ENCODE assay signal across 8 cellular contexts in genomic region chr19:1513492-1514294, GRCh38. TPM values are rescaled to one million over a fixed set of nuclear protein-coding genes. Genes with fewer than 3 reads are reported as not detected.
DNase-seq lines count a peak whose midpoint lies in the region; ATAC-seq, FAIRE-seq and TF ChIP-seq lines count a peak whose summit lies in the region.

No MANE protein-coding gene starts in this region.

- H3K4me3 ChIP-seq in ACC112 (ENCODE audit: low read depth, low read length) (peak overlapping the region; percentile 78), K562 (peak overlapping the region; percentile 85)

- peak; percentile 69 for FAIRE-seq in K562 (lab: Jason Lieb, UNC)

- TF ChIP-seq EP300 in K562 (IDR thresholded peaks at IDR 0.05; ENCODE audit: low read length) = no peak

- 2% methylated on average over 30 of the region's 53 CpGs for WGBS in K562 (ENCODE audit: insufficient coverage, low coverage, missing lambda C conversion rate)

- H3K27ac ChIP-seq in ACC112 (ENCODE audit: low read depth, low read length) (no peak overlapping the region), K562 (ENCODE audit: extremely low read depth, low read depth, low read length) (peak overlapping the region; percentile 76; the same call in 1 of the 3 replicates)

- H3K9ac ChIP-seq in K562 (ENCODE audit: insufficient read depth in 1 of 2, low read depth in 2 of 2, low read length in 2 of 2) = peak overlapping the region; percentile 55 to 96; a peak in 3 of 4 replicates

- no peaks in the 10 kb centered on the region for H3K36me3 ChIP-seq in ACC112 (ENCODE audit: insufficient read depth, low read length)
- peaks cover 4% of the 10 kb centered on the region; the same call in 1 of the 3 replicates for H3K36me3 ChIP-seq in K562 (ENCODE audit: control insufficient read depth, insufficient read depth, low read length)

- peaks cover 3% of the 10 kb centered on the region for H3K4me1 ChIP-seq in ACC112 (ENCODE audit: control insufficient read depth, insufficient read depth, low read length, unreplicated experiment)
- peaks cover 0 to 46% of the 10 kb centered on the region in 2 experiments for H3K4me1 ChIP-seq in K562 (replicated peaks in 1 of 2; ENCODE audit: control insufficient read depth in 2 of 2, insufficient read depth in 2 of 2, low read length in 2 of 2)

- no peaks in the 10 kb centered on the region for H3K36me3 Mint-ChIP-seq in HFFc6 (ENCODE audit: low read depth)

- no peaks in the 10 kb centered on the region for H4K20me1 ChIP-seq in K562 (replicated peaks; ENCODE audit: control insufficient read depth, insufficient read depth, low read length)

- in situ Hi-C loops in K562 (cut with MboI) = no loop called here

- ATAC-seq in K562 (peak; percentile 91), left colon (peak; percentile 71), HG03469 (IDR thresholded peaks at IDR 0.05; ENCODE audit: unreplicated experiment) (no peak), GM21529 (IDR thresholded peaks at IDR 0.05; ENCODE audit: unreplicated experiment) (no peak)

- DNase-seq in HFFc6 (peak; percentile 22), T-helper 22 cell (ENCODE audit: low read depth) (peak; percentile 29), K562 (ENCODE audit: extremely low read depth in 1 of 4, low spot score in 3 of 4) (peak; percentile 83 to 93 (median 89)), left colon (peak; percentile 47 to 58)
- DNase-seq in stimulated activated CD4-positive, alpha-beta T cell treated with anti-CD3 and anti-CD28 coated beads, TNF-alpha, amount 100 ng/mL, for 48 hours (ENCODE audit: low read depth in 3 of 3) = peak; percentile 54 to 78 (median 55)

- 0 out of 2 replicates have a peak, but pooled peaks cover 2% of the 10 kb centered on the region for H3K9me3 Mint-ChIP-seq in HFFc6

- peaks cover 3% of the 10 kb centered on the region for H3K9me3 ChIP-seq in K562 (replicated peaks; ENCODE audit: control insufficient read depth, insufficient read depth, low read depth, low read length)

- peak overlapping the region; percentile 61; the same call in 1 of the 2 replicates for H3K4me2 ChIP-seq in K562 (ENCODE audit: insufficient read depth, low read length)

- no peak overlapping the region; the same call in 1 of the 2 replicates for H3K27ac Mint-ChIP-seq in HFFc6

- POLR2A ChIA-PET in K562 (lab: Yijun Ruan, JAX) = no interaction called here

- no peak for TF ChIP-seq POLR2A in K562 (conservative IDR thresholded peaks at IDR 0.05)

- H3K4me1 Mint-ChIP-seq in HFFc6 (ENCODE audit: low read depth) = no peaks in the 10 kb centered on the region

- no peaks in the 10 kb centered on the region for H3K79me2 ChIP-seq in ACC112 (ENCODE audit: control insufficient read depth, insufficient read depth, low read length, unreplicated experiment)
- H3K79me2 ChIP-seq in K562 (ENCODE audit: control insufficient read depth, insufficient read depth, low read length) = peaks cover 11% of the 10 kb centered on the region; the same call in 2 of the 3 replicates

- H2AFZ ChIP-seq in ACC112 (ENCODE audit: low read length, unreplicated experiment) (no peak overlapping the region), K562 (ENCODE audit: low read depth, low read length) (peak overlapping the region; percentile 80)

- H3K27me3 Mint-ChIP-seq in HFFc6 (ENCODE audit: insufficient read depth) = peaks cover 2% of the 10 kb centered on the region

- CTCF ChIA-PET in K562 (lab: Yijun Ruan, JAX; ENCODE audit: low intra/inter-chr PET ratio) = interaction anchor here (0.6 to 1.4 kb wide), 3 partner anchors 43 to 276 kb away, joined by 3 to 6 read pairs (median 3); no protein-coding TSS in a partner anchor

- peak; percentile 45 to 67; a peak in 3 of 4 replicates for TF ChIP-seq RAD21 in K562 (CRISPR knock-in tag; conservative IDR thresholded peaks at IDR 0.05 in 1 of 2, IDR thresholded peaks at IDR 0.05 in 1 of 2)

- TF ChIP-seq CTCF in HFFc6 (IDR thresholded peaks at IDR 0.05) (peak; percentile 85), K562 (IDR thresholded peaks at IDR 0.05 in 2 of 3, conservative IDR thresholded peaks at IDR 0.05 in 1 of 3; ENCODE audit: insufficient read depth in 2 of 3, low read depth in 1 of 3, low read length in 3 of 3) (peak; percentile 83 to 89 (median 88))

- no peaks in the 10 kb centered on the region for H3K9me1 ChIP-seq in K562 (ENCODE audit: control insufficient read depth, insufficient read depth, low read length)

- intact Hi-C loops in K562 (cut with micrococcal nuclease) (loop anchor here (2.0 to 5.0 kb wide), 2 partner anchors 35 to 56 kb away; partner anchors contain the start of gene C19orf25), left colon (cut with DNase I, micrococcal nuclease) (no loop called here)

- BruUV-seq in K562 (replicated peaks; lab: Mats Ljungman, UMichigan) = no TSS peak

- peak overlapping the region; percentile 20; the same call in 1 of the 2 replicates for H3K4me3 Mint-ChIP-seq in HFFc6

- H3K27me3 ChIP-seq in ACC112 (ENCODE audit: insufficient read depth, low read length) (no peaks in the 10 kb centered on the region), K562 (ENCODE audit: control insufficient read depth in 2 of 2, insufficient read depth in 2 of 2, low read length in 2 of 2) (no peaks in the 10 kb centered on the region)

RNA-seq across cellular contexts. Expression of gene ADAMTSL5, which starts 0.9 kb away (rescaled TPM):
- total RNA-seq in HFFc6 (2021; fragmentation: NEBNext Ultra II Directional; extraction: Animal tissue kit (Norgen Biotek cat#: 25700)) = 10 to 100 TPM; 14.9 to 20.5 (median 16.2) TPM
- 12.1 and 28.8 TPM in 2 replicates for total RNA-seq in K562 (2011; cell fraction: chromatin; rRNA removed; ENCODE audit: low replicate concordance)
- 14.1 and 17.5 TPM in 2 replicates for total RNA-seq in K562 (2011; cell fraction: nucleolus; rRNA removed)
- 11.6 and 15.2 TPM in 2 replicates for total RNA-seq in K562 (2011; cell fraction: nucleoplasm; rRNA removed)
- total RNA-seq in K562 (2014; rRNA removed) (3.0 and 4.7 TPM in 2 replicates), K562 (2014; rRNA removed; fragmentation: Illumina TruSeq; extraction: Trizol) (1.2 and 1.8 TPM in 2 replicates), K562 (2015; rRNA removed; fragmentation: Illumina TruSeq; extraction: Trizol) (2.0 and 2.8 TPM in 2 replicates), K562 (2021) (9.4 and 11.6 TPM in 2 replicates), left colon (1 to 10 TPM; 2.0 to 5.4 TPM)
- polyA plus RNA-seq in K562 (2011; rRNA removed) (4.4 and 6.3 TPM in 2 replicates), K562 (2014; fragmentation: Illumina TruSeq; extraction: Trizol) (4.1 and 5.0 TPM in 2 replicates), K562 (2014; fragmentation: Nextera tagmentation; extraction: Ambion mirVana) (1 to 10 TPM; 1.0 to 1.3 TPM), K562 (2014; rRNA removed) (8.4 and 9.8 TPM in 2 replicates)
- 7.7 and 18.9 TPM in 2 replicates for polyA plus RNA-seq in K562 (2011; cell fraction: cytosol; rRNA removed)
- polyA plus RNA-seq in K562 (2011; cell fraction: nucleus; rRNA removed) = 18.1 and 35.5 TPM in 2 replicates
- polyA plus RNA-seq in K562 (2012) = 7.6 and 10.3 TPM in 2 replicates
- polyA minus RNA-seq in K562 (2011; rRNA and poly(A)+ RNA removed) = 1.6 and 2.7 TPM in 2 replicates
- 5.6 and 15.1 TPM in 2 replicates for polyA minus RNA-seq in K562 (2011; cell fraction: cytosol; rRNA and poly(A)+ RNA removed)
- polyA minus RNA-seq in K562 (2011; cell fraction: nucleus; rRNA and poly(A)+ RNA removed) = 3.1 and 4.4 TPM in 2 replicates

RNA-seq across cellular contexts. Expression of gene PLK5, which starts 10.2 kb away (rescaled TPM):
- total RNA-seq in HFFc6 (2021; fragmentation: NEBNext Ultra II Directional; extraction: Animal tissue kit (Norgen Biotek cat#: 25700)) = 1 to 10 TPM in 1 of 6 experiments, under 1 TPM in 5; 0.26 to 1.3 (median 0.70) TPM
- total RNA-seq in K562 (2011; cell fraction: chromatin; rRNA removed; ENCODE audit: low replicate concordance) = 0.25 and 1.2 TPM in 2 replicates
- 0.53 and 0.83 TPM in 2 replicates for total RNA-seq in K562 (2011; cell fraction: nucleolus; rRNA removed)
- total RNA-seq in K562 (2011; cell fraction: nucleoplasm; rRNA removed) = 0.44 and 0.53 TPM in 2 replicates
- 0.12 and 0.23 TPM in 2 replicates for total RNA-seq in K562 (2014; rRNA removed)
- total RNA-seq in K562 (2014; rRNA removed; fragmentation: Illumina TruSeq; extraction: Trizol) = not detected in 2 replicates
- not detected in 2 replicates for total RNA-seq in K562 (2015; rRNA removed; fragmentation: Illumina TruSeq; extraction: Trizol)
- total RNA-seq in K562 (2021) = 0.16 TPM in 1 of 2 replicates, not detected in the other
- polyA plus RNA-seq in K562 (2011; rRNA removed) = 0.04 and 0.08 TPM in 2 replicates
- polyA plus RNA-seq in K562 (2011; cell fraction: cytosol; rRNA removed) = 0.06 and 0.16 TPM in 2 replicates
- polyA plus RNA-seq in K562 (2011; cell fraction: nucleus; rRNA removed) = 0.81 and 1.6 TPM in 2 replicates
- polyA plus RNA-seq in K562 (2012) = 0.08 TPM in 1 of 2 replicates, not detected in the other
- not detected in 2 replicates for polyA plus RNA-seq in K562 (2014; fragmentation: Illumina TruSeq; extraction: Trizol)
- not detected for polyA plus RNA-seq in K562 (2014; fragmentation: Nextera tagmentation; extraction: Ambion mirVana)
- 0.07 and 0.27 TPM in 2 replicates for polyA plus RNA-seq in K562 (2014; rRNA removed)
- polyA minus RNA-seq in K562 (2011; rRNA and poly(A)+ RNA removed) = not detected in 2 replicates
- not detected in 2 replicates for polyA minus RNA-seq in K562 (2011; cell fraction: cytosol; rRNA and poly(A)+ RNA removed)
- 0.67 TPM in 2 replicates for polyA minus RNA-seq in K562 (2011; cell fraction: nucleus; rRNA and poly(A)+ RNA removed)
- total RNA-seq in left colon = not detected

RNA-seq across cellular contexts. Expression of gene REEP6, which starts 22.7 kb away (rescaled TPM):
- total RNA-seq in HFFc6 (2021; fragmentation: NEBNext Ultra II Directional; extraction: Animal tissue kit (Norgen Biotek cat#: 25700)) = 1 to 10 TPM; 1.7 to 4.6 (median 2.1) TPM
- 24.8 and 67.6 TPM in 2 replicates for total RNA-seq in K562 (2011; cell fraction: chromatin; rRNA removed; ENCODE audit: low replicate concordance)
- total RNA-seq in K562 (2011; cell fraction: nucleolus; rRNA removed) = 113 and 120 TPM in 2 replicates
- total RNA-seq in K562 (2011; cell fraction: nucleoplasm; rRNA removed) = 64.9 and 67.3 TPM in 2 replicates
- 22.1 and 31.4 TPM in 2 replicates for total RNA-seq in K562 (2014; rRNA removed)
- 5.7 and 7.8 TPM in 2 replicates for total RNA-seq in K562 (2014; rRNA removed; fragmentation: Illumina TruSeq; extraction: Trizol)
- 12.2 and 14.5 TPM in 2 replicates for total RNA-seq in K562 (2015; rRNA removed; fragmentation: Illumina TruSeq; extraction: Trizol)
- total RNA-seq in K562 (2021) = 64.2 and 66.3 TPM in 2 replicates
- 18.4 and 36.3 TPM in 2 replicates for polyA plus RNA-seq in K562 (2011; rRNA removed)
- 26.8 and 94.4 TPM in 2 replicates for polyA plus RNA-seq in K562 (2011; cell fraction: cytosol; rRNA removed)
- 24.1 and 41.5 TPM in 2 replicates for polyA plus RNA-seq in K562 (2011; cell fraction: nucleus; rRNA removed)
- 43.3 and 57.4 TPM in 2 replicates for polyA plus RNA-seq in K562 (2012)
- polyA plus RNA-seq in K562 (2014; fragmentation: Illumina TruSeq; extraction: Trizol) = 12.7 and 36.9 TPM in 2 replicates
- 1 to 10 TPM; 1.2 to 1.9 TPM for polyA plus RNA-seq in K562 (2014; fragmentation: Nextera tagmentation; extraction: Ambion mirVana)
- polyA plus RNA-seq in K562 (2014; rRNA removed) = 31.8 and 34.1 TPM in 2 replicates
- 11.2 and 16.1 TPM in 2 replicates for polyA minus RNA-seq in K562 (2011; rRNA and poly(A)+ RNA removed)
- polyA minus RNA-seq in K562 (2011; cell fraction: cytosol; rRNA and poly(A)+ RNA removed) = 42.9 and 55.0 TPM in 2 replicates
- polyA minus RNA-seq in K562 (2011; cell fraction: nucleus; rRNA and poly(A)+ RNA removed) = 9.6 and 11.7 TPM in 2 replicates
- 1 to 10 TPM; 3.5 to 4.1 TPM for total RNA-seq in left colon

RNA-seq across cellular contexts. Expression of gene PCSK4, which starts 23.5 kb away (rescaled TPM):
- 1 to 10 TPM in 3 of 6 experiments, under 1 TPM in 3; 0.34 to 1.2 (median 0.98) TPM for total RNA-seq in HFFc6 (2021; fragmentation: NEBNext Ultra II Directional; extraction: Animal tissue kit (Norgen Biotek cat#: 25700))
- 10.1 and 40.2 TPM in 2 replicates for total RNA-seq in K562 (2011; cell fraction: chromatin; rRNA removed; ENCODE audit: low replicate concordance)
- 32.6 and 34.9 TPM in 2 replicates for total RNA-seq in K562 (2011; cell fraction: nucleolus; rRNA removed)
- total RNA-seq in K562 (2011; cell fraction: nucleoplasm; rRNA removed) = 10.8 and 20.5 TPM in 2 replicates
- total RNA-seq in K562 (2014; rRNA removed) (2.2 and 3.4 TPM in 2 replicates), K562 (2014; rRNA removed; fragmentation: Illumina TruSeq; extraction: Trizol) (0.29 TPM in 2 replicates), K562 (2015; rRNA removed; fragmentation: Illumina TruSeq; extraction: Trizol) (1.2 and 1.5 TPM in 2 replicates), K562 (2021) (5.7 and 7.0 TPM in 2 replicates), left colon (1 to 10 TPM; 3.2 to 4.6 TPM)
- polyA plus RNA-seq in K562 (2011; rRNA removed) (2.7 and 5.1 TPM in 2 replicates), K562 (2014; fragmentation: Illumina TruSeq; extraction: Trizol) (0.85 and 2.2 TPM in 2 replicates), K562 (2014; fragmentation: Nextera tagmentation; extraction: Ambion mirVana) (under 1 TPM in 1 of 2 experiments, not detected in 1; 0.01 TPM), K562 (2014; rRNA removed) (4.8 and 9.1 TPM in 2 replicates)
- polyA plus RNA-seq in K562 (2011; cell fraction: cytosol; rRNA removed) = 2.9 and 4.0 TPM in 2 replicates
- 56.5 and 86.1 TPM in 2 replicates for polyA plus RNA-seq in K562 (2011; cell fraction: nucleus; rRNA removed)
- polyA plus RNA-seq in K562 (2012) = 6.2 and 8.3 TPM in 2 replicates
- polyA minus RNA-seq in K562 (2011; rRNA and poly(A)+ RNA removed) = 0.35 and 0.60 TPM in 2 replicates
- 1.9 and 8.5 TPM in 2 replicates for polyA minus RNA-seq in K562 (2011; cell fraction: cytosol; rRNA and poly(A)+ RNA removed)
- 10.0 and 12.4 TPM in 2 replicates for polyA minus RNA-seq in K562 (2011; cell fraction: nucleus; rRNA and poly(A)+ RNA removed)

RNA-seq across cellular contexts. Expression of gene C19orf25, which starts 34.7 kb away (rescaled TPM):
- total RNA-seq in HFFc6 (2021; fragmentation: NEBNext Ultra II Directional; extraction: Animal tissue kit (Norgen Biotek cat#: 25700)) = 10 to 100 TPM; 26.7 to 34.8 (median 29.6) TPM
- 67.3 and 231 TPM in 2 replicates for total RNA-seq in K562 (2011; cell fraction: chromatin; rRNA removed; ENCODE audit: low replicate concordance)
- total RNA-seq in K562 (2011; cell fraction: nucleolus; rRNA removed) = 138 and 165 TPM in 2 replicates
- 70.2 and 72.2 TPM in 2 replicates for total RNA-seq in K562 (2011; cell fraction: nucleoplasm; rRNA removed)
- total RNA-seq in K562 (2014; rRNA removed) = 79.4 and 86.1 TPM in 2 replicates
- total RNA-seq in K562 (2014; rRNA removed; fragmentation: Illumina TruSeq; extraction: Trizol) = 6.5 and 9.6 TPM in 2 replicates
- total RNA-seq in K562 (2015; rRNA removed; fragmentation: Illumina TruSeq; extraction: Trizol) = 40.6 and 42.3 TPM in 2 replicates
- total RNA-seq in K562 (2021) = 68.3 and 73.1 TPM in 2 replicates
- polyA plus RNA-seq in K562 (2011; rRNA removed) = 25.3 and 27.6 TPM in 2 replicates
- polyA plus RNA-seq in K562 (2011; cell fraction: cytosol; rRNA removed) = 55.4 and 125 TPM in 2 replicates
- polyA plus RNA-seq in K562 (2011; cell fraction: nucleus; rRNA removed) = 35.5 and 63.8 TPM in 2 replicates
- 46.1 and 46.4 TPM in 2 replicates for polyA plus RNA-seq in K562 (2012)
- 36.1 and 45.1 TPM in 2 replicates for polyA plus RNA-seq in K562 (2014; fragmentation: Illumina TruSeq; extraction: Trizol)
- polyA plus RNA-seq in K562 (2014; fragmentation: Nextera tagmentation; extraction: Ambion mirVana) = 1 to 10 TPM in 1 of 2 experiments, under 1 TPM in 1; 0.79 to 4.5 TPM
- polyA plus RNA-seq in K562 (2014; rRNA removed) = 96.0 TPM in 2 replicates
- polyA minus RNA-seq in K562 (2011; rRNA and poly(A)+ RNA removed) = 2.2 and 6.5 TPM in 2 replicates
- 21.9 and 26.5 TPM in 2 replicates for polyA minus RNA-seq in K562 (2011; cell fraction: cytosol; rRNA and poly(A)+ RNA removed)
- polyA minus RNA-seq in K562 (2011; cell fraction: nucleus; rRNA and poly(A)+ RNA removed) = 18.2 and 20.3 TPM in 2 replicates
- 10 to 100 TPM; 34.2 to 35.7 TPM for total RNA-seq in left colon

Comparison
In these comparisons a context has a peak if more than half of its experiments do, and no peak if none do; other contexts are left out.
1. DNase-seq: peak in every context shown above with its lines; median percentile 89 in K562; 55 in stimulated activated CD4-positive, alpha-beta T cell treated with anti-CD3 and anti-CD28 coated beads, TNF-alpha, amount 100 ng/mL, for 48 hours; 52 in left colon; 29 in T-helper 22 cell; 22 in HFFc6.
2. ATAC-seq: peak in K562 (single experiment) and left colon (single experiment); none in HG03469 (single experiment) and GM21529 (single experiment).